ENCODE assay signal across 1 cellular context in the genomic region with DNA sequence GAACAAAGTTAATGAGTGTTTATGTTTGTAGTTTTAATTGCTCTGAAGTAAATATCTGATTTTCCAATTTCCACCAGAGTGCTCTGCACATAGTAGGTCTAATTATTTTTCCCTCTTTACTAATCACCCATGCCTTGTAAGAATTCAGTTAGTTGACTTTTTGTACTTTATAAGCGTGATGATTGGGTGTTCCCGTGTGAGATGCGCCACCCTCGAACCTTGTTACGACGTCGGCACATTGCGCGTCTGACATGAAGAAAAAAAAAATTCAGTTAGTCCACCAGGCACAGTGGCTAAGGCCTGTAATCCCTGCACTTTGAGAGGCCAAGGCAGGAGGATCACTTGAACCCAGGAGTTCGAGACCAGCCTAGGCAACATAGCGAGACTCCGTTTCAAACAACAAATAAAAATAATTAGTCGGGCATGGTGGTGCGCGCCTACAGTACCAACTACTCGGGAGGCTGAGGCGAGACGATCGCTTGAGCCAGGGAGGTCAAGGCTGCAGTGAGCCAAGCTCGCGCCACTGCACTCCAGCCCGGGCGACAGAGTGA.
TF ChIP-seq lines count a peak whose summit lies in the region.

No MANE protein-coding gene starts in this region.

TF ChIP-seq in HepG2, 621 proteins besides CTCF, POLR2A, EP300 and RAD21 (continued from another document):
- no peak for TF ChIP-seq SKIL (CRISPR knock-in tag; IDR thresholded peaks at IDR 0.05; ENCODE audit: borderline replicate concordance)
- TF ChIP-seq PAF1 (CRISPR knock-in tag; IDR thresholded peaks at IDR 0.05) = no peak
- peak; percentile 42; the same call in 1 of the 2 replicates for TF ChIP-seq ZNF460 (CRISPR knock-in tag; IDR thresholded peaks at IDR 0.05; ENCODE audit: borderline replicate concordance)
- 0 out of 2 replicates have a peak, but pooled peaks have one; percentile 2 for TF ChIP-seq ZFP91 (CRISPR knock-in tag; IDR thresholded peaks at IDR 0.05; ENCODE audit: borderline replicate concordance)
- no peak for TF ChIP-seq SYNCRIP (IDR thresholded peaks at IDR 0.05; ENCODE audit: insufficient read depth, low read depth, low read length)
- TF ChIP-seq KLF12 (CRISPR knock-in tag; IDR thresholded peaks at IDR 0.05; ENCODE audit: borderline replicate concordance) = no peak
- no peak for TF ChIP-seq RNF2 (conservative IDR thresholded peaks at IDR 0.05; ENCODE audit: low read depth)
- TF ChIP-seq ZNF761 (CRISPR knock-in tag; conservative IDR thresholded peaks at IDR 0.05) = no peak
- TF ChIP-seq REXO4 (CRISPR knock-in tag; IDR thresholded peaks at IDR 0.05; ENCODE audit: borderline replicate concordance) = no peak
- TF ChIP-seq, protein P1, sequence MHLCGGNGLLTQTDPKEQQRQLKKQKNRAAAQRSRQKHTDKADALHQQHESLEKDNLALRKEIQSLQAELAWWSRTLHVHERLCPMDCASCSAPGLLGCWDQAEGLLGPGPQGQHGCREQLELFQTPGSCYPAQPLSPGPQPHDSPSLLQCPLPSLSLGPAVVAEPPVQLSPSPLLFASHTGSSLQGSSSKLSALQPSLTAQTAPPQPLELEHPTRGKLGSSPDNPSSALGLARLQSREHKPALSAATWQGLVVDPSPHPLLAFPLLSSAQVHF (CRISPR knock-in tag; IDR thresholded peaks at IDR 0.05) = peak; percentile 4; the same call in 1 of the 2 replicates
- peak; percentile 99 for TF ChIP-seq ZKSCAN1 (IDR thresholded peaks at IDR 0.05; ENCODE audit: low read length)
- peak; percentile 25; the same call in 1 of the 2 replicates for TF ChIP-seq SALL2 (CRISPR knock-in tag; IDR thresholded peaks at IDR 0.05)
- TF ChIP-seq MAFF (IDR thresholded peaks at IDR 0.05; ENCODE audit: low read depth, low read length) = no peak
- 0 out of 2 replicates have a peak, but pooled peaks have one; percentile 20 for TF ChIP-seq ZNF33B (CRISPR knock-in tag; IDR thresholded peaks at IDR 0.05)
- TF ChIP-seq PRPF4 (IDR thresholded peaks at IDR 0.05; ENCODE audit: low read depth, low read length, poor library complexity, severe bottlenecking) = peak; percentile 59
- TF ChIP-seq ZNF598 (CRISPR knock-in tag; IDR thresholded peaks at IDR 0.05; ENCODE audit: borderline replicate concordance) = no peak
